In the genomic region with DNA sequence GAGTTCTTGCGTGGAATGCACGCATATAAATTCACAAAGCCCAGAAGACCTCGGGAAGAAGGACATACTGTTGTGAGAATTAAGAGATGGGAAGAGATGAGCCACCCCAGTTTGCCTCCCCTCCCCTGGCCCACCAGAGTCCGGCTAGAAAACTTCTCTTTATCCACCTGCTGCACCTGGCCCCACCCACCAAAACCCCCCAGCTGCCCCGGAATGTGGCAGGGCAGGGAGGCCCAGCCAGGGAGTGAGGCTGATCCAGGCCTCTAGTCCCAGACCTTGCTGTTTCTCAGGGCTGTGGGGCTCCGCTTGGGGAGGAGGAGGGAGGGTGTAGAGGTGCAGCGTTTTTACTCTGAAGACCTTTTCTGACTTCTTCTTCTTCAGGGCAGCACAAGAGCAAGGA, we compare ENCODE assay signal across 6 cellular contexts. TPM values are rescaled to one million over a fixed set of nuclear protein-coding genes. Genes with fewer than 3 reads are reported as not detected.
"Had no signal": no experiment of that assay in that cellular context is flagged by ENCODE, and none has a peak within 500 bp of the region (broad histone marks: within the 10 kb centered on the region; RNA-seq: fewer than 3 reads in every experiment).

No MANE protein-coding gene starts in this region.

RNA-seq across cellular contexts. Expression of a gene that starts 0.6 kb away (rescaled TPM):
- total RNA-seq: H7, HepG2 had no signal
- polyA plus RNA-seq: HepG2, IgD-negative memory B cell had no signal

RNA-seq across cellular contexts. Expression of a gene that starts 13.9 kb away (rescaled TPM):
- total RNA-seq: GM23248 had no signal
- polyA plus RNA-seq: HepG2 had no signal

RNA-seq across cellular contexts. Expression of a gene that starts 19.6 kb away (rescaled TPM):
- polyA plus RNA-seq: IgD-negative memory B cell had no signal

RNA-seq across cellular contexts. Expression of a gene that starts 24.7 kb away (rescaled TPM):
- total RNA-seq: GM23248, H4, H7, HT-29 had no signal
- polyA plus RNA-seq: GM23248, IgD-negative memory B cell had no signal
